In genomic region chr12:16849473-16849872, GRCh38 we compare ENCODE assay signal across 28 cellular contexts.
"Had no signal": no experiment of that assay in that cellular context is flagged by ENCODE, and none has a peak within 500 bp of the region (broad histone marks: within the 10 kb centered on the region; RNA-seq: fewer than 3 reads in every experiment).

No MANE protein-coding gene starts in this region.

- H3K27ac Mint-ChIP-seq: stimulated activated effector memory CD8-positive, alpha-beta T cell treated with anti-CD3 and anti-CD28 coated beads, Interleukin-12 subunit alpha, Interleukin-12 subunit beta, amount 100 ng/mL, for 72 hours; stimulated activated memory B cell treated with anti-CD40 and anti-IgM and Interleukin-4, amounts not matched to agents 10 μg/mL and 1 μg/mL and 100 μg/mL, for 72 hours; stimulated activated naive B cell treated with anti-CD40 and anti-IgM and Interleukin-4, amounts not matched to agents 10 μg/mL and 1 μg/mL and 100 μg/mL, for 72 hours; stimulated activated naive CD8-positive, alpha-beta T cell treated with anti-CD3 and anti-CD28 coated beads, Interleukin-15, amount 100 ng/mL, for 72 hours; stimulated activated naive CD8-positive, alpha-beta T cell treated with anti-CD3 and anti-CD28 coated beads, Interleukin-15, Interleukin-2, amounts not matched to agents 100 ng/mL and 50 ng/mL, for 24 hours; type B pancreatic cell had no signal

- H3K9me3 Mint-ChIP-seq: stimulated activated naive B cell treated with anti-CD40 and anti-IgM and Interleukin-4, amounts not matched to agents 10 μg/mL and 1 μg/mL and 100 μg/mL, for 72 hours; type B pancreatic cell had no signal

- H3K27me3 ChIP-seq: stomach, suprapubic skin, testis, thyroid gland, tibial artery, tibial nerve, transverse colon, upper lobe of left lung, upper lobe of right lung, uterus, vagina had no signal

- H3K9me3 ChIP-seq: stomach, suprapubic skin, testis, thoracic aorta, thyroid gland, tibial artery, tibial nerve, transverse colon, upper lobe of left lung, upper lobe of right lung, uterus, vagina had no signal

- H3K4me1 ChIP-seq: stomach, suprapubic skin, testis, thyroid gland, tibial artery, tibial nerve, transverse colon, upper lobe of left lung, upper lobe of right lung, uterus, vagina had no signal

- H3K36me3 Mint-ChIP-seq: stimulated activated effector memory CD8-positive, alpha-beta T cell treated with anti-CD3 and anti-CD28 coated beads, Interleukin-12 subunit alpha, Interleukin-12 subunit beta, amount 100 ng/mL, for 72 hours; stimulated activated memory B cell treated with anti-CD40 and anti-IgM and Interleukin-4, amounts not matched to agents 10 μg/mL and 1 μg/mL and 100 μg/mL, for 72 hours; stimulated activated naive B cell treated with anti-CD40 and anti-IgM and Interleukin-4, amounts not matched to agents 10 μg/mL and 1 μg/mL and 100 μg/mL, for 72 hours; type B pancreatic cell had no signal

- H3K27ac ChIP-seq: stomach, suprapubic skin, testis, thoracic aorta, thyroid gland, tibial artery, tibial nerve, transverse colon, upper lobe of left lung, upper lobe of right lung, uterus, vagina had no signal

- H3K36me3 ChIP-seq: stomach, suprapubic skin, thoracic aorta, thyroid gland, tibial artery, tibial nerve, transverse colon, upper lobe of left lung, upper lobe of right lung, uterus, vagina had no signal

- H3K4me3 Mint-ChIP-seq: stimulated activated effector memory CD8-positive, alpha-beta T cell treated with anti-CD3 and anti-CD28 coated beads, Interleukin-12 subunit alpha, Interleukin-12 subunit beta, amount 100 ng/mL, for 72 hours; stimulated activated memory B cell treated with anti-CD40 and anti-IgM and Interleukin-4, amounts not matched to agents 10 μg/mL and 1 μg/mL and 100 μg/mL, for 72 hours; stimulated activated naive B cell treated with anti-CD40 and anti-IgM and Interleukin-4, amounts not matched to agents 10 μg/mL and 1 μg/mL and 100 μg/mL, for 72 hours; stimulated activated naive CD8-positive, alpha-beta T cell treated with anti-CD3 and anti-CD28 coated beads, Interleukin-15, amount 100 ng/mL, for 72 hours; stimulated activated naive CD8-positive, alpha-beta T cell treated with anti-CD3 and anti-CD28 coated beads, Interleukin-15, Interleukin-2, amounts not matched to agents 100 ng/mL and 50 ng/mL, for 24 hours; type B pancreatic cell had no signal

- H3K4me3 ChIP-seq: stomach, suprapubic skin, testis, thoracic aorta, thyroid gland, tibial artery, tibial nerve, transverse colon, upper lobe of left lung, upper lobe of right lung, uterus, vagina had no signal

- H3K4me1 Mint-ChIP-seq: stimulated activated effector memory CD8-positive, alpha-beta T cell treated with anti-CD3 and anti-CD28 coated beads, Interleukin-12 subunit alpha, Interleukin-12 subunit beta, amount 100 ng/mL, for 72 hours; stimulated activated memory B cell treated with anti-CD40 and anti-IgM and Interleukin-4, amounts not matched to agents 10 μg/mL and 1 μg/mL and 100 μg/mL, for 72 hours; stimulated activated naive B cell treated with anti-CD40 and anti-IgM and Interleukin-4, amounts not matched to agents 10 μg/mL and 1 μg/mL and 100 μg/mL, for 72 hours; stimulated activated naive CD8-positive, alpha-beta T cell treated with anti-CD3 and anti-CD28 coated beads, Interleukin-15, amount 100 ng/mL, for 72 hours had no signal

- ATAC-seq: stimulated activated effector memory CD8-positive, alpha-beta T cell treated with anti-CD3 and anti-CD28 coated beads, Interleukin-12 subunit alpha, Interleukin-12 subunit beta, amount 100 ng/mL, for 72 hours; stimulated activated memory B cell treated with anti-CD40 and anti-IgM and Interleukin-4, amounts not matched to agents 10 μg/mL and 1 μg/mL and 100 μg/mL, for 72 hours; stimulated activated naive B cell treated with anti-CD40 and anti-IgM and Interleukin-4, amounts not matched to agents 10 μg/mL and 1 μg/mL and 100 μg/mL, for 72 hours; stimulated activated naive CD8-positive, alpha-beta T cell treated with anti-CD3 and anti-CD28 coated beads, Interleukin-15, amount 100 ng/mL, for 72 hours; stimulated activated naive CD8-positive, alpha-beta T cell treated with anti-CD3 and anti-CD28 coated beads, Interleukin-15, Interleukin-2, amounts not matched to agents 100 U/mL and 50 U/mL, for 24 hours; upper lobe of right lung had no signal

- H3K27me3 Mint-ChIP-seq: stimulated activated memory B cell treated with anti-CD40 and anti-IgM and Interleukin-4, amounts not matched to agents 10 μg/mL and 1 μg/mL and 100 μg/mL, for 72 hours; stimulated activated naive B cell treated with anti-CD40 and anti-IgM and Interleukin-4, amounts not matched to agents 10 μg/mL and 1 μg/mL and 100 μg/mL, for 72 hours; stimulated activated naive CD8-positive, alpha-beta T cell treated with anti-CD3 and anti-CD28 coated beads, Interleukin-15, amount 100 ng/mL, for 72 hours; stimulated activated naive CD8-positive, alpha-beta T cell treated with anti-CD3 and anti-CD28 coated beads, Interleukin-15, Interleukin-2, amounts not matched to agents 100 ng/mL and 50 ng/mL, for 24 hours had no signal

- DNase-seq: stimulated activated CD4-positive, alpha-beta T cell treated with anti-CD3 and anti-CD28 coated beads, Interleukin-2, amount 100 ng/mL, for 48 hours; stimulated activated CD4-positive, alpha-beta T cell treated with anti-CD3 and anti-CD28 coated beads, Interleukin-4, amount 100 ng/mL, for 1 hour; stimulated activated CD4-positive, alpha-beta T cell treated with anti-CD3 and anti-CD28 coated beads, Interleukin-4, amount 100 ng/mL, for 24 hours; stimulated activated CD4-positive, alpha-beta T cell treated with anti-CD3 and anti-CD28 coated beads, Interleukin-4, amount 100 ng/mL, for 4 hours; stimulated activated CD8-positive, alpha-beta memory T cell treated with anti-CD3 and anti-CD28 coated beads, Interleukin-4, amount 100 ng/mL, for 48 hours; stimulated activated naive B cell treated with anti-CD40 and anti-IgM and Interleukin-4, amounts not matched to agents 10 μg/mL and 1 μg/mL and 100 μg/mL, for 72 hours; stimulated activated naive CD4-positive, alpha-beta T cell; stimulated activated naive CD4-positive, alpha-beta T cell treated with Interleukin-2 at 50 U/mL for 16 hours; stimulated activated naive CD8-positive, alpha-beta T cell treated with anti-CD3 and anti-CD28 coated beads, Interleukin-15, amount 100 ng/mL, for 72 hours; stimulated activated naive CD8-positive, alpha-beta T cell treated with anti-CD3 and anti-CD28 coated beads, Interleukin-15, Interleukin-2, amounts not matched to agents 100 U/mL and 50 U/mL, for 24 hours; stomach; substantia nigra; testis; thyroid gland; tibial artery; transverse colon; trophoblast cell; upper lobe of left lung; upper lobe of right lung; uterus had no signal
